ENCODE assay signal across 10 cellular contexts in the genomic region with DNA sequence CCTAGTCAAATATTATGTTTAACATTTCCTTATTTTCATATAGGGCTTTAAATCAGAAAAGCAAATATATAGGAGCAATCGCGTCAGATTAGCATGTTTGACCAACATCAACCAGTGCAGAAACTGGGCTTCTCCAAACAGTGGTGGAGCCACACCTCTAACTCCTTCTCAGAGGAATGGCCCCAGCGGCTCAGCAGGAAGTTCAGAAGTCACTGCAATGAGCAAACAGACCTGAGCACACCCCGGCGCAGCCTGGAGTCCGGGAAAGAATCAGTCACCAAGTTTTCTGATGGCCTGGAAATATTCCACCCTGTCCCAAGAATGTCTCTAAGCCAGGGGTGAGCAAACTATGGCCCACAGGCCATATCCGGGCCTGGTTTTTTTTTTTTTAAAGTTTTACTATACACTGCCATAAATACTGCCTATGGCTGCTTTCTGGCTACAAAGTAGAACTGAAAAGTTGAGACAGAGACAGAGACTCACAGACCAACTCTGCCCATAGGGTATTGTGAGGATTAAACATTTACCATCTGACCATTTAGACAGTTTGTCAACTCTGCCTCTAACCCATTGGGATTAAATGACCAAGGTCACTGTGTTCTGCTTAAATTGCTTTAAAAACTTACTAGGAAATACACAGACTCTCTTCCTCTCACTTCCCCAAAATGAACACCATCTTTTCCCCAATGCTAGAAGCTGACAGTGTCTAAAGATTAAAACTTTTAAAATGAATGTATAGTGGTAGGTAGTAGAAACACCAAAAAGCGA. TPM values are rescaled to one million over a fixed set of nuclear protein-coding genes. Genes with fewer than 3 reads are reported as not detected.
DNase-seq lines count a peak whose midpoint lies in the region; ATAC-seq and TF ChIP-seq lines count a peak whose summit lies in the region.
"Had no signal": no experiment of that assay in that cellular context is flagged by ENCODE, and none has a peak within 500 bp of the region (broad histone marks: within the 10 kb centered on the region; RNA-seq: fewer than 3 reads in every experiment).

No MANE protein-coding gene starts in this region.

- H3K4me1 ChIP-seq in mucosa of descending colon (ENCODE audit: low read depth) = peaks cover 29% of the 10 kb centered on the region
- no peaks in the 10 kb centered on the region for H3K4me1 ChIP-seq in uterus

- H3K4me3 ChIP-seq in astrocyte of the spinal cord (ENCODE audit: low read depth, low read length) (no peak overlapping the region), mucosa of descending colon (no peak overlapping the region), uterus (no peak overlapping the region)

- intact Hi-C loops in mucosa of descending colon (cut with DNase I, micrococcal nuclease) (no loop called here), uterus (cut with DNase I; ENCODE audit: low total_unique reads) (no loop called here)

- H3K27ac ChIP-seq in uterus = no peak overlapping the region

- ATAC-seq in GM18511 (IDR thresholded peaks at IDR 0.05; ENCODE audit: unreplicated experiment) = peak; percentile 73
- peak; percentile 83 for ATAC-seq in HG03378 (IDR thresholded peaks at IDR 0.05; ENCODE audit: unreplicated experiment)
- ATAC-seq in mucosa of descending colon = peak; percentile 96

- no peaks in the 10 kb centered on the region for H3K36me3 ChIP-seq in mucosa of descending colon (ENCODE audit: low read depth)
- H3K36me3 ChIP-seq in uterus = no peaks in the 10 kb centered on the region

- H3K9me3 ChIP-seq in mucosa of descending colon (no peaks in the 10 kb centered on the region), uterus (no peaks in the 10 kb centered on the region)

- no peaks in the 10 kb centered on the region for H3K27me3 ChIP-seq in uterus

- TF ChIP-seq CTCF in astrocyte of the spinal cord (IDR thresholded peaks at IDR 0.05; ENCODE audit: low read depth, low read length) (no peak), mucosa of descending colon (IDR thresholded peaks at IDR 0.05) (no peak), uterus (IDR thresholded peaks at IDR 0.05) (no peak)

- no peak for TF ChIP-seq POLR2A in uterus (IDR thresholded peaks at IDR 0.05)

- DNase-seq in astrocyte of the spinal cord (ENCODE audit: low read depth, low spot score) = peak; percentile 47
- peak; percentile 84 to 87 (median 86) for DNase-seq in mucosa of descending colon
- DNase-seq in anterior cingulate cortex (lab: John Stamatoyannopoulos, UW) = no peak
- DNase-seq in uterus = no peak
- DNase-seq in foreskin melanocyte = no peak
- DNase-seq in stimulated activated CD4-positive, alpha-beta T cell treated with anti-CD3 and anti-CD28 coated beads, Interleukin-4, amount 100 ng/mL, for 24 hours = no peak
- DNase-seq: cerebellar nuclear complex, NCI-H1436 had no signal

- in situ Hi-C loops in astrocyte of the spinal cord (cut with HindIII; ENCODE audit: low sequenced_read_pairs) = no loop called here

RNA-seq across cellular contexts. Expression of a gene that starts 5.4 kb away (rescaled TPM):
- total RNA-seq in mucosa of descending colon (100 to 1,000 TPM; 172 to 414 (median 333) TPM), uterus (10 to 100 TPM; 11.3 to 85.4 (median 15.7) TPM)

Comparison
In these comparisons a context has a peak if more than half of its experiments do, and no peak if none do; other contexts are left out.
1. DNase-seq: peak in astrocyte of the spinal cord (single experiment) and mucosa of descending colon (3 of 3); none in anterior cingulate cortex (0 of 58), uterus (0 of 2), foreskin melanocyte (single experiment) and stimulated activated CD4-positive, alpha-beta T cell treated with anti-CD3 and anti-CD28 coated beads, Interleukin-4, amount 100 ng/mL, for 24 hours (single experiment).
2. Peak in every context shown above with its lines, with median percentiles within 50 percentile points of each other: ATAC-seq.